26 cellular contexts compared by ENCODE assay signal in genomic region chr6:8282380-8282779, GRCh38.
DNase-seq lines count a peak whose midpoint lies in the region; ATAC-seq, FAIRE-seq and TF ChIP-seq lines count a peak whose summit lies in the region.
"Had no signal": no experiment of that assay in that cellular context is flagged by ENCODE, and none has a peak within 500 bp of the region (broad histone marks: within the 10 kb centered on the region; RNA-seq: fewer than 3 reads in every experiment).

No MANE protein-coding gene starts in this region.

- FAIRE-seq in K562 (lab: Jason Lieb, UNC): no peak
- FAIRE-seq: A204.1, D721Med, GM12891, GM18507, H54 had no signal

- TF ChIP-seq EP300 in K562 (IDR thresholded peaks at IDR 0.05; ENCODE audit: low read length): no peak

- H3K9me3 Mint-ChIP-seq in stimulated activated memory B cell treated with anti-CD40 and anti-IgM and Interleukin-4, amounts not matched to agents 10 μg/mL and 1 μg/mL and 100 μg/mL, for 72 hours: peaks cover 3% of the 10 kb centered on the region
- H3K9me3 Mint-ChIP-seq: CD8-positive, alpha-beta T cell had no signal

- H3K4me3 ChIP-seq in left ventricle myocardium inferior: no peak overlapping the region
- no peak overlapping the region for H3K4me3 ChIP-seq in K562
- H3K4me3 ChIP-seq: BLaER1, HAP-1 had no signal

- H3K27me3 ChIP-seq in left ventricle myocardium inferior (ENCODE audit: low read depth) (peaks cover 11% of the 10 kb centered on the region), K562 (ENCODE audit: control insufficient read depth in 2 of 2, insufficient read depth in 2 of 2, low read length in 2 of 2) (no peaks in the 10 kb centered on the region)
- H3K27me3 ChIP-seq: BLaER1 had no signal

- no peak for TF ChIP-seq RAD21 in K562 (CRISPR knock-in tag; conservative IDR thresholded peaks at IDR 0.05 in 1 of 2, IDR thresholded peaks at IDR 0.05 in 1 of 2)

- no peaks in the 10 kb centered on the region for H3K9me3 ChIP-seq in left ventricle myocardium inferior (replicated peaks)
- H3K9me3 ChIP-seq in K562 (replicated peaks; ENCODE audit: control insufficient read depth, insufficient read depth, low read depth, low read length): no peaks in the 10 kb centered on the region
- H3K9me3 ChIP-seq: HAP-1 had no signal

- H3K4me1 ChIP-seq in left ventricle myocardium inferior: no peaks in the 10 kb centered on the region
- peaks cover 0 to 10% of the 10 kb centered on the region in 2 experiments; a peak in 2 of 5 replicates for H3K4me1 ChIP-seq in K562 (replicated peaks in 1 of 2; ENCODE audit: control insufficient read depth in 2 of 2, insufficient read depth in 2 of 2, low read length in 2 of 2)
- H3K4me1 ChIP-seq: BLaER1, HAP-1 had no signal

- ATAC-seq in Right ventricle myocardium superior (ENCODE audit: poor library complexity) (no peak), K562 (peak; percentile 87), left colon (no peak)
- peak; percentile 34 for ATAC-seq in stimulated activated memory B cell treated with anti-CD40 and anti-IgM and Interleukin-4, amounts not matched to agents 10 μg/mL and 1 μg/mL and 100 μg/mL, for 72 hours
- ATAC-seq: CD8-positive, alpha-beta T cell had no signal

- H3K36me3 ChIP-seq in left ventricle myocardium inferior (no peaks in the 10 kb centered on the region), K562 (ENCODE audit: control insufficient read depth, insufficient read depth, low read length) (no peaks in the 10 kb centered on the region)
- H3K36me3 ChIP-seq: BLaER1, HAP-1 had no signal

- TF ChIP-seq CTCF in left ventricle myocardium inferior (IDR thresholded peaks at IDR 0.05; ENCODE audit: borderline replicate concordance): no peak
- no peak for TF ChIP-seq CTCF in K562 (IDR thresholded peaks at IDR 0.05 in 2 of 3, conservative IDR thresholded peaks at IDR 0.05 in 1 of 3; ENCODE audit: insufficient read depth in 2 of 3, low read depth in 1 of 3, low read length in 3 of 3)

- H3K79me2 ChIP-seq in K562 (ENCODE audit: control insufficient read depth, insufficient read depth, low read length): no peaks in the 10 kb centered on the region

- peak overlapping the region; percentile 53; the same call in 1 of the 2 replicates for H2AFZ ChIP-seq in K562 (ENCODE audit: low read depth, low read length)

- peaks cover 11% of the 10 kb centered on the region for H3K27me3 Mint-ChIP-seq in stimulated activated memory B cell treated with anti-CD40 and anti-IgM and Interleukin-4, amounts not matched to agents 10 μg/mL and 1 μg/mL and 100 μg/mL, for 72 hours
- H3K27me3 Mint-ChIP-seq: B cell; CD4-positive, CD25-positive, alpha-beta regulatory T cell had no signal

- DNase-seq in Right ventricle myocardium superior (peak; percentile 21), left ventricle myocardium inferior (no peak), K562 (ENCODE audit: extremely low read depth in 1 of 4, low spot score in 3 of 4) (peak in 2 of 4 experiments; percentile 12 to 27), left colon (no peak), NCI-H2081 (lab: John Stamatoyannopoulos, UW) (no peak), NCI-H82 (lab: John Stamatoyannopoulos, UW) (no peak), NOMO-1 (lab: John Stamatoyannopoulos, UW; ENCODE audit: unreplicated experiment in 2 of 2) (no peak)
- DNase-seq: CD4-positive, CD25-positive, alpha-beta regulatory T cell; CD8-positive, alpha-beta T cell; DMS 273 treated with DMSO at 0.1 percent for 48 hours; DMS79; EL; GDM1; GOT3; HFFc6 had no signal

- H3K9ac ChIP-seq in K562 (ENCODE audit: insufficient read depth in 1 of 2, low read depth in 2 of 2, low read length in 2 of 2): peak overlapping the region in 1 of 2 experiments; percentile 28; a peak in 1 of 4 replicates
- H3K9ac ChIP-seq: BLaER1 had no signal

- no peaks in the 10 kb centered on the region for H4K20me1 ChIP-seq in K562 (replicated peaks; ENCODE audit: control insufficient read depth, insufficient read depth, low read length)
- H4K20me1 ChIP-seq: BLaER1 had no signal

- no TSS peak for BruUV-seq in K562 (replicated peaks; lab: Mats Ljungman, UMichigan)

- H3K4me1 Mint-ChIP-seq in stimulated activated memory B cell treated with anti-CD40 and anti-IgM and Interleukin-4, amounts not matched to agents 10 μg/mL and 1 μg/mL and 100 μg/mL, for 72 hours: no peaks in the 10 kb centered on the region
- H3K4me1 Mint-ChIP-seq: B cell; CD4-positive, CD25-positive, alpha-beta regulatory T cell had no signal

- H3K27ac ChIP-seq in left ventricle myocardium inferior (replicated peaks): no peak overlapping the region
- no peak overlapping the region for H3K27ac ChIP-seq in K562 (ENCODE audit: extremely low read depth, low read depth, low read length)
- H3K27ac ChIP-seq: 22Rv1, BLaER1, C4-2B had no signal

- H3K4me3 Mint-ChIP-seq in stimulated activated memory B cell treated with anti-CD40 and anti-IgM and Interleukin-4, amounts not matched to agents 10 μg/mL and 1 μg/mL and 100 μg/mL, for 72 hours: no peak overlapping the region
- H3K4me3 Mint-ChIP-seq: B cell; CD4-positive, CD25-positive, alpha-beta regulatory T cell; CD8-positive, alpha-beta T cell; HFFc6 had no signal

- H3K27ac Mint-ChIP-seq in stimulated activated memory B cell treated with anti-CD40 and anti-IgM and Interleukin-4, amounts not matched to agents 10 μg/mL and 1 μg/mL and 100 μg/mL, for 72 hours: no peak overlapping the region
- H3K27ac Mint-ChIP-seq: B cell; CD4-positive, CD25-positive, alpha-beta regulatory T cell; CD8-positive, alpha-beta T cell; HFFc6 had no signal

- H3K4me2 ChIP-seq in K562 (ENCODE audit: insufficient read depth, low read length): peak overlapping the region; percentile 49
- H3K4me2 ChIP-seq: BLaER1 had no signal

- WGBS in K562 (ENCODE audit: insufficient coverage, low coverage, missing lambda C conversion rate): 2% methylated on average over 33 of the region's 39 CpGs

- CTCF ChIA-PET in K562 (lab: Yijun Ruan, JAX; ENCODE audit: low intra/inter-chr PET ratio): no interaction called here

- no peak for TF ChIP-seq POLR2A in K562 (conservative IDR thresholded peaks at IDR 0.05)

- in situ Hi-C loops in K562 (cut with MboI): no loop called here

- no peaks in the 10 kb centered on the region for H3K9me1 ChIP-seq in K562 (ENCODE audit: control insufficient read depth, insufficient read depth, low read length)

- intact Hi-C loops in Right ventricle myocardium superior (cut with DNase I) (no loop called here), left ventricle myocardium inferior (cut with micrococcal nuclease) (no loop called here), K562 (cut with micrococcal nuclease) (no loop called here), left colon (cut with DNase I, micrococcal nuclease) (no loop called here)

- POLR2A ChIA-PET in K562 (lab: Yijun Ruan, JAX): interaction anchor here (0.7 to 1.2 kb wide), 2 partner anchors 10 to 132 kb away, joined by 3 read pairs; no protein-coding TSS in a partner anchor

- H3K36me3 Mint-ChIP-seq in stimulated activated memory B cell treated with anti-CD40 and anti-IgM and Interleukin-4, amounts not matched to agents 10 μg/mL and 1 μg/mL and 100 μg/mL, for 72 hours: no peaks in the 10 kb centered on the region
- H3K36me3 Mint-ChIP-seq: CD4-positive, CD25-positive, alpha-beta regulatory T cell; CD8-positive, alpha-beta T cell had no signal

TF ChIP-seq in K562, 482 proteins besides CTCF, POLR2A, EP300 and RAD21:
- TF ChIP-seq ZNF184 (CRISPR knock-in tag; IDR thresholded peaks at IDR 0.05) (no peak), GABPB1 (CRISPR knock-in tag; IDR thresholded peaks at IDR 0.05) (no peak), XRCC4 (IDR thresholded peaks at IDR 0.05; ENCODE audit: extremely low read depth, insufficient read depth, insufficient read length) (no peak), HDAC6 (IDR thresholded peaks at IDR 0.05; ENCODE audit: low read depth, low read length) (no peak), SRSF9 (IDR thresholded peaks at IDR 0.05; ENCODE audit: borderline replicate concordance, low read depth, low read length) (no peak), MCM3 (IDR thresholded peaks at IDR 0.05) (no peak), GTF2E2 (tag; IDR thresholded peaks at IDR 0.05) (no peak), L3MBTL2 (IDR thresholded peaks at IDR 0.05) (peak; percentile 46; the same call in 1 of the 2 replicates), E2F6 (IDR thresholded peaks at IDR 0.05; ENCODE audit: borderline replicate concordance in 1 of 2, extremely low read depth in 1 of 2, insufficient read depth in 1 of 2, insufficient read length in 1 of 2, low read depth in 1 of 2, low read length in 1 of 2, poor library complexity in 1 of 2, severe bottlenecking in 1 of 2) (peak in 1 of 2 experiments; percentile 52), SPI1 (IDR thresholded peaks at IDR 0.05; ENCODE audit: borderline replicate concordance, low read depth, low read length) (0 out of 2 replicates have a peak, but pooled peaks have one; percentile 17)
TF ChIP-seq in K562: peak in this region for 3.

Comparison
In these comparisons a context has a peak if more than half of its experiments do, and no peak if none do; other contexts are left out.
1. ATAC-seq: peak in K562 (single experiment) and stimulated activated memory B cell treated with anti-CD40 and anti-IgM and Interleukin-4, amounts not matched to agents 10 μg/mL and 1 μg/mL and 100 μg/mL, for 72 hours (single experiment); none in Right ventricle myocardium superior (single experiment) and left colon (single experiment).